Comparison of ENCODE assay signal across 24 cellular contexts in the genomic region with DNA sequence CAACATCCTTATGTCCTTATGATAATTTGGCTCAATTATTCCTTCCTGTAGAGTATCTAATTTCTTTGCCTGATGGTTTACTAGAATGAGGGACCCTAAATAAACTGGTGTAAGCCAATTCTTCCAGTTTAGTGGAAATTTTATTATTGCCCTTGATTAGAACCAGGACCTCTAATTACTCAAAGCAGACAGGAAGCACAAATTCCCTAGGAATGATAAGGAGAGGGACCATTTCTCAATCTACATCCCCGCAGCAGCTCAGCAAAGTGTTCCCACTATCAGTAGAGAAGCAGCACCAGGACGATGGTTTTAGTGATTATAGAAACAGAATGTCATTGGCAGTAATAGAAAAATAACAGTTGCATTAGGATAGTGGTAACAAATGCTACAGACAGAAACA.
"Had no signal": no experiment of that assay in that cellular context is flagged by ENCODE, and none has a peak within 500 bp of the region (broad histone marks: within the 10 kb centered on the region; RNA-seq: fewer than 3 reads in every experiment).

No MANE protein-coding gene starts in this region.

- H3K36me3 ChIP-seq: colonic mucosa, esophagus squamous epithelium, gastrocnemius medialis, heart right ventricle, left lung, lower lobe of right lung had no signal

- H3K27me3 ChIP-seq: colonic mucosa, esophagus squamous epithelium, gastrocnemius medialis, heart right ventricle, left lung had no signal

- H3K27ac ChIP-seq: colonic mucosa, dorsolateral prefrontal cortex, epithelial cell of prostate, esophagus squamous epithelium, gastrocnemius medialis, heart right ventricle, left lung, lower lobe of right lung had no signal

- H3K4me3 ChIP-seq: colonic mucosa, dorsolateral prefrontal cortex, esophagus squamous epithelium, gastrocnemius medialis, heart right ventricle, left lung, lower lobe of right lung, mucosa of descending colon had no signal

- H3K9me3 ChIP-seq: colonic mucosa, esophagus squamous epithelium, gastrocnemius medialis, heart right ventricle, left lung, lower lobe of right lung, mucosa of descending colon had no signal

- H3K4me1 ChIP-seq: colonic mucosa, esophagus squamous epithelium, gastrocnemius medialis, heart right ventricle, left lung, lower lobe of right lung had no signal

- DNase-seq: colonic mucosa; cortex of kidney; dermis blood vessel endothelial cell; dorsolateral prefrontal cortex; effector CD8-positive, alpha-beta T cell; effector memory CD8-positive, alpha-beta T cell; endodermal cell; erythroblast; esophagus squamous epithelium; foreskin fibroblast; foreskin melanocyte; gastrocnemius medialis; glutamatergic neuron; head of caudate nucleus; heart right ventricle; hippocampal formation; left cardiac atrium; left lung; left ventricle myocardium superior; lower lobe of right lung; mesenchymal stem cell; mucosa of descending colon; naive B cell had no signal
